9 cellular contexts compared by ENCODE assay signal in the genomic region with DNA sequence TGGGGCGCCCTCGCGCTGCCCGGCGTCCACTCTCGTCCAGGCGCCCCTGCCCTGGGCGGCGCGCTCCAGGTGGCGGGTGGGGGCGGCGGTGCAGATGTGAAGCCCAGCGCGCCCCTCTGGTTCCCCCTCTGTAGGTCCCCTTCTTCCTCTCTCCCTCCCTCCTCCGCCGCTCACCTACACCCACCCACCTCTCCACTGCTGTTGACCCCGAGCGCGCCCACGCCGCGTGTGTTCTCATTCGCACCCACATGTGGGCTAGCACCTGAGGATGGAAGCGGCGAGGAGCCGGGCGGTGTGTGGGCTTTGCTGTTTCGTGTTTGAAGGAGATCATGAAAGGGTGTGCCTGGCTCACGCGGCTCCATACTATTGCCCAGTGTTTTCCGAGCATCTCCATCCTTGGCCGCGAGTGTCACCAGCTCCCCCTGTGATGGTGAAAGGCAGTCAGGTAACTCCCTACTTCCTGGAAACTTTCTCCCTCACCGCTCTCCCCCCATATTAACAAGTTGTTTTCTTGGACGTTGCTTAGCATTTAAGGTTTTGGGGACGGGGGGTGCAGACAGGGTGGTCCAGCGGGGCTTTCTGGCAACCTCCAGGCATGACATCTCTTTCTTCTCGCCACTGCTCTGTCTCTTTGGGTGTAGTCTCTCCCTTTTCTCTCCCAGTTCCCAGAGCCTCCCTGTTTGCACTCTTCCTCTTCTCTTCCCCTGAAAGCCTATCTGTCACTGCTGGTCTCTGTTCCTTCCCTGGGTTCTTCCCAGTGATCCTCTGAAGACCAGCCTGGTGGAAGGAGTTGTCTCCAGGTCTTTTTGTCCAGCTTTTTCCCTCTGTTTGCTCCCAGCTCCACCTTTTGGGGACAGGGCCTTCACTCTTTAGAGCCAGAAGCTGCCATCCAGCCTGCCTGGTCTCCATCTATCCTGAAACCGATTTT. TPM values are rescaled to one million over a fixed set of nuclear protein-coding genes. Genes with fewer than 3 reads are reported as not detected.
A peak's percentile ranks its signal among the peaks of the same experiment; 100 is the strongest.
DNase-seq lines count a peak whose midpoint lies in the region; ATAC-seq and TF ChIP-seq lines count a peak whose summit lies in the region.
"Had no signal": no experiment of that assay in that cellular context is flagged by ENCODE, and none has a peak within 500 bp of the region (broad histone marks: within the 10 kb centered on the region; RNA-seq: fewer than 3 reads in every experiment).

No MANE protein-coding gene starts in this region.

- H3K36me3 ChIP-seq in left ventricle myocardium inferior: peaks cover 5% of the 10 kb centered on the region
- no peaks in the 10 kb centered on the region for H3K36me3 ChIP-seq in skeletal muscle satellite cell (ENCODE audit: insufficient read depth, low read length)

- peaks cover 11% of the 10 kb centered on the region for H3K23me2 ChIP-seq in H9 (ENCODE audit: insufficient read length, low read depth, low read length, poor library complexity, severe bottlenecking)

- no peaks in the 10 kb centered on the region for H4K20me1 ChIP-seq in H9 (ENCODE audit: control insufficient read depth, insufficient read depth, insufficient read length)

- H3K4me1 Mint-ChIP-seq in H9 (peaks cover 37 to 54% of the 10 kb centered on the region in 2 experiments), T-cell (peaks cover 17 to 28% (median 22%) of the 10 kb centered on the region in 3 donors)

- WGBS in H9 (ENCODE audit: extremely low coverage, insufficient read length, low lambda C conversion rate): no CpG with 5 or more reads among the region's 40 CpGs

- no peak overlapping the region for H2BK20ac ChIP-seq in H9 (ENCODE audit: low read depth, low read length, poor library complexity, severe bottlenecking)

- no peaks in the 10 kb centered on the region for H3K79me2 ChIP-seq in H9 (ENCODE audit: insufficient read depth, low read length)

- peak overlapping the region; percentile 61 to 89 for H3K4me3 Mint-ChIP-seq in H9
- H3K4me3 Mint-ChIP-seq in T-cell: peak overlapping the region; percentile 59 to 73 (median 69)

- no peak overlapping the region for H3K4ac ChIP-seq in H9 (ENCODE audit: low read depth, low read length)

- H3K4me2 ChIP-seq in H9 (ENCODE audit: insufficient read depth, insufficient read length, low read length) (peak overlapping the region; percentile 76), skeletal muscle satellite cell (ENCODE audit: low read length) (peak overlapping the region; percentile 86)

- no peak overlapping the region for H2BK12ac ChIP-seq in H9 (ENCODE audit: insufficient read length, low read depth, low read length)

- H2BK5ac ChIP-seq in H9 (ENCODE audit: insufficient read length, low read length): no peak overlapping the region

- no peak overlapping the region for H4K8ac ChIP-seq in H9 (replicated peaks; ENCODE audit: insufficient read length, low read depth, low read length)

- POLR2A ChIA-PET in T-cell (lab: Charles Lee): no interaction called here

- H3K4me3 ChIP-seq in left ventricle myocardium inferior (peak overlapping the region; percentile 79), skeletal muscle satellite cell (ENCODE audit: low read length) (peak overlapping the region; percentile 71)

- no peak overlapping the region for H2BK15ac ChIP-seq in H9 (ENCODE audit: low read depth, low read length)

- H2AFZ ChIP-seq in H9 (ENCODE audit: low read length): no peak overlapping the region

- H3K27ac ChIP-seq in H9 (ENCODE audit: insufficient read length, low read depth, low read length) (no peak overlapping the region), left ventricle myocardium inferior (replicated peaks) (peak overlapping the region; percentile 91)

- H2AK5ac ChIP-seq in H9 (ENCODE audit: insufficient read length, low read length): no peak overlapping the region

- no peak overlapping the region for H2BK120ac ChIP-seq in H9 (ENCODE audit: low read depth, low read length, poor library complexity, severe bottlenecking)

- H3K4me1 ChIP-seq in H9 (ENCODE audit: insufficient read depth, low read length) (no peaks in the 10 kb centered on the region; the same call in 1 of the 2 replicates), left ventricle myocardium inferior (peaks cover 80% of the 10 kb centered on the region), skeletal muscle satellite cell (ENCODE audit: control insufficient read depth, insufficient read depth, low read length) (peaks cover 5% of the 10 kb centered on the region)

- H3K27ac Mint-ChIP-seq in H9: no peak overlapping the region
- H3K27ac Mint-ChIP-seq in T-cell: no peak overlapping the region

- no peak overlapping the region for H3K56ac ChIP-seq in H9 (ENCODE audit: insufficient read length, low read depth, low read length)

- H3K27me3 Mint-ChIP-seq in H9 (ENCODE audit: low read depth) (peaks cover 62% of the 10 kb centered on the region), T-cell (peaks cover 54 to 67% of the 10 kb centered on the region in 2 donors)

- H3K36me3 Mint-ChIP-seq in H9 (ENCODE audit: insufficient read depth in 1 of 3, low read depth in 3 of 3) (no peaks in the 10 kb centered on the region), T-cell (no peaks in the 10 kb centered on the region)

- no peak overlapping the region for H4K91ac ChIP-seq in H9 (ENCODE audit: insufficient read length, low read depth, low read length)

- H4K5ac ChIP-seq in H9 (ENCODE audit: insufficient read length, low read depth, low read length): no peak overlapping the region

- H3K27me3 ChIP-seq in H9 (ENCODE audit: insufficient read depth, low read length) (peaks cover 29% of the 10 kb centered on the region), left ventricle myocardium inferior (ENCODE audit: low read depth) (peaks cover 4% of the 10 kb centered on the region), skeletal muscle satellite cell (ENCODE audit: control insufficient read depth, insufficient read depth, low read length) (peaks cover 78% of the 10 kb centered on the region)

- H3K9me3 Mint-ChIP-seq in H9 (no peaks in the 10 kb centered on the region; a peak in 1 of 5 replicates), T-cell (no peaks in the 10 kb centered on the region)

- ATAC-seq in T-cell (replicated peaks in 1 of 4) (no peak), GM18517 (IDR thresholded peaks at IDR 0.05; ENCODE audit: unreplicated experiment) (no peak), HG02938 (IDR thresholded peaks at IDR 0.05; ENCODE audit: unreplicated experiment) (no peak), esophagus mucosa (no peak)
- ATAC-seq: HCT116 had no signal

- H3K79me1 ChIP-seq in H9 (ENCODE audit: insufficient read depth, low read depth, low read length, poor library complexity, severe bottlenecking): no peaks in the 10 kb centered on the region

- no peak overlapping the region for H3K18ac ChIP-seq in H9 (ENCODE audit: insufficient read length, low read depth, low read length)

- TF ChIP-seq CTCF in H9 (conservative IDR thresholded peaks at IDR 0.05): no peak
- TF ChIP-seq CTCF in left ventricle myocardium inferior (IDR thresholded peaks at IDR 0.05; ENCODE audit: borderline replicate concordance): no peak

- H3T11ph ChIP-seq in H9 (ENCODE audit: low read length): no peak overlapping the region

- H3K9me3 ChIP-seq in H9 (ENCODE audit: control insufficient read depth, low read depth, low read length) (no peaks in the 10 kb centered on the region), left ventricle myocardium inferior (replicated peaks) (no peaks in the 10 kb centered on the region), skeletal muscle satellite cell (replicated peaks; ENCODE audit: low read length) (no peaks in the 10 kb centered on the region)

- intact Hi-C loops in left ventricle myocardium inferior (cut with micrococcal nuclease): loop anchor here (10.0 kb wide), 2 partner anchors 230 to 530 kb away; no protein-coding TSS in a partner anchor

- no peak overlapping the region for H3K23ac ChIP-seq in H9 (ENCODE audit: insufficient read length, low read depth, low read length)

- CTCF ChIA-PET in T-cell (lab: Charles Lee): no interaction called here

- H3K9ac ChIP-seq in H9 (ENCODE audit: extremely low read depth, insufficient read length, low read length) (no peak overlapping the region), skeletal muscle satellite cell (ENCODE audit: low read depth, low read length) (no peak overlapping the region)

- H3K14ac ChIP-seq in H9 (ENCODE audit: insufficient read depth, low read length): no peak overlapping the region; the same call in 1 of the 2 replicates

- DNase-seq in H9 (no peak), T-cell (no peak), left ventricle myocardium inferior (no peak), NCI-H1436 (lab: John Stamatoyannopoulos, UW) (no peak)

RNA-seq across cellular contexts. Expression of a gene that starts 1.6 kb away (rescaled TPM):
- 0.81 and 1.1 TPM in 2 replicates for total RNA-seq in H9 (2021)
- under 1 TPM; 0.10 to 0.26 (median 0.16) TPM for total RNA-seq in T-cell
- 137 TPM for total RNA-seq in left ventricle myocardium inferior
- 5.1 and 10.9 TPM in 2 replicates for total RNA-seq in skeletal muscle satellite cell (2012; rRNA removed)
- total RNA-seq in esophagus mucosa: 1.1 TPM

RNA-seq across cellular contexts. Expression of a gene that starts 50.1 kb away (rescaled TPM):
- total RNA-seq in H9 (2021) (11.2 and 13.2 TPM in 2 replicates), T-cell (10 to 100 TPM; 10.5 to 24.2 (median 20.3) TPM), left ventricle myocardium inferior (1.7 TPM), esophagus mucosa (5.2 TPM)
- 10.0 and 10.6 TPM in 2 replicates for total RNA-seq in skeletal muscle satellite cell (2012; rRNA removed)

Comparison
In these comparisons a context has a peak if more than half of its experiments do, and no peak if none do; other contexts are left out.
1. RNA of a gene that starts 1.6 kb away (total RNA-seq): 137 TPM in left ventricle myocardium inferior (single experiment); 1.1 TPM in esophagus mucosa (single experiment), 0.81 to 1.1 TPM in H9 and 0.10 to 0.26 TPM in T-cell; every median in the first group is over 10 times any median in the second.